In the genomic region with DNA sequence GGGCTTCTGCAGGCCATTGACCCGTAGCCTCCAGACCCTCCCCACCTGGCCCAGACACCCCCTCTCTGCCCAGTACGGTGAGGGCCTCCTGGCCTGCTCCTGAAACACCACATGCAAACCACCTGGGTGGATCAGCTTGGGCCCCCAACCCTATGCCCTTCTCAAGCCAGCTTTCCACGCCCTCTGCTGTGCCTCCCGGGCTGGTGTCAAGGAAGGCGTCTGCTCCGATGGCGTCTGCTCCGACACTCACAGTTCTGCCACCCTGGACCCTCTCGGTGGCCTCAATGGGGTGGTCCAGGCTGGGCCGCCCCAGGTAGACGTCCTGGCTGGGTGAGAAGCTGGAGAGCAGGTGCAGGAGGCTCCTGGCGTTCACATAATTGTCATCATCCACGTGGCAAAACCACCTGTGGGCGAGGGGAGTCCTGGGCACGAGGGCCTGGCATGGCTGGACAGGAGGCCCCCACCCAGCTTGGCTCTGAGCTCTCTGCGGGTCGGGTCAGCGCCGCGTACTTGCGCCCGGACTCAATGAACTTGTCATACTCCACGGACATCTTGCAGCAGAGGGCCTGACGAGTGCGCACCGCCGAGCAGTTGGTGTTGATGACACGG, we compare ENCODE assay signal across 8 cellular contexts. TPM values are rescaled to one million over a fixed set of nuclear protein-coding genes. Genes with fewer than 3 reads are reported as not detected.
A peak's percentile ranks its signal among the peaks of the same experiment; 100 is the strongest.
DNase-seq lines count a peak whose midpoint lies in the region; ATAC-seq and TF ChIP-seq lines count a peak whose summit lies in the region.

No MANE protein-coding gene starts in this region.

- no peak for TF ChIP-seq RAD21 in neural cell (conservative IDR thresholded peaks at IDR 0.05)

- CTCF ChIA-PET in OCI-LY7 (lab: Charles Lee; ENCODE audit: unreplicated experiment), result no interaction called here

- no peak for TF ChIP-seq CTCF in OCI-LY7 (conservative IDR thresholded peaks at IDR 0.05; ENCODE audit: low read length)
- no peak for TF ChIP-seq CTCF in neural cell (IDR thresholded peaks at IDR 0.05; ENCODE audit: poor library complexity, severe bottlenecking)

- no peaks in the 10 kb centered on the region for H3K9me2 ChIP-seq in OCI-LY7 (ENCODE audit: insufficient read depth, low read length)
- no peaks in the 10 kb centered on the region for H3K9me2 ChIP-seq in neural cell (ENCODE audit: insufficient read depth, low read length)

- H2AFZ ChIP-seq in OCI-LY7 (ENCODE audit: low read length) (no peak overlapping the region), neural cell (ENCODE audit: low read depth, low read length) (no peak overlapping the region)

- peaks cover 62% of the 10 kb centered on the region for H3K36me3 ChIP-seq in BLaER1
- H3K36me3 ChIP-seq in OCI-LY7 (ENCODE audit: insufficient read depth, low read length), result peaks cover 21% of the 10 kb centered on the region; the same call in 1 of the 2 replicates
- peaks cover 3% of the 10 kb centered on the region for H3K36me3 ChIP-seq in endocrine pancreas (ENCODE audit: control insufficient read depth, insufficient read depth, low read length)
- no peaks in the 10 kb centered on the region for H3K36me3 ChIP-seq in neural cell (ENCODE audit: insufficient read depth, low read length)

- H3K4me1 ChIP-seq in BLaER1, result peaks cover 42% of the 10 kb centered on the region
- H3K4me1 ChIP-seq in OCI-LY7 (ENCODE audit: insufficient read depth, low read length, poor library complexity, severe bottlenecking), result peaks cover 21% of the 10 kb centered on the region
- no peaks in the 10 kb centered on the region for H3K4me1 ChIP-seq in endocrine pancreas (ENCODE audit: control insufficient read depth, insufficient read depth, low read length)

- intact Hi-C loops in OCI-LY7 (cut with micrococcal nuclease; ENCODE audit: unreplicated experiment), result no loop called here

- H3K4me2 ChIP-seq in BLaER1 (peak overlapping the region; percentile 98), OCI-LY7 (ENCODE audit: low read length) (peak overlapping the region; percentile 89), neural cell (ENCODE audit: low read length) (no peak overlapping the region)

- H3K4me3 ChIP-seq in BLaER1 (peak overlapping the region; percentile 98), OCI-LY7 (ENCODE audit: low read depth, low read length, poor library complexity, severe bottlenecking) (peak overlapping the region; percentile 75), endocrine pancreas (ENCODE audit: control insufficient read depth, insufficient read depth, low read length) (no peak overlapping the region), neural cell (ENCODE audit: low read length) (peak overlapping the region; percentile 84)

- H3K79me2 ChIP-seq in OCI-LY7 (ENCODE audit: insufficient read depth, low read depth, low read length) (peaks cover 8% of the 10 kb centered on the region; the same call in 1 of the 2 replicates), neural cell (replicated peaks; ENCODE audit: insufficient read depth, low read length) (peaks cover 10% of the 10 kb centered on the region)

- DNase-seq in OCI-LY7 (ENCODE audit: low spot score) (no peak), cerebellar nuclear complex (lab: John Stamatoyannopoulos, UW) (no peak)
- no peak for DNase-seq in stimulated activated CD4-positive, alpha-beta T cell treated with anti-CD3 and anti-CD28 coated beads, Interleukin-15, amount 100 ng/mL, for 24 hours

- H3K27me3 ChIP-seq in BLaER1 (no peaks in the 10 kb centered on the region), endocrine pancreas (ENCODE audit: control insufficient read depth, insufficient read depth, low read length) (no peaks in the 10 kb centered on the region), neural cell (ENCODE audit: insufficient read depth, low read depth, low read length) (no peaks in the 10 kb centered on the region)

- H3F3A ChIP-seq in neural cell (ENCODE audit: insufficient read depth, low read length, poor library complexity, severe bottlenecking), result no peaks in the 10 kb centered on the region

- no peak for ATAC-seq in GM18517 (IDR thresholded peaks at IDR 0.05; ENCODE audit: unreplicated experiment)
- ATAC-seq in GM19023 (IDR thresholded peaks at IDR 0.05; ENCODE audit: unreplicated experiment), result no peak

- BruUV-seq in OCI-LY7 (replicated peaks; lab: Mats Ljungman, UMichigan), result TSS peak; percentile 46

- H3K9ac ChIP-seq in BLaER1, result peak overlapping the region; percentile 88
- H3K9ac ChIP-seq in endocrine pancreas (ENCODE audit: control insufficient read depth, insufficient read depth, low read length), result peak overlapping the region; percentile 60
- peak overlapping the region; percentile 75 for H3K9ac ChIP-seq in neural cell (ENCODE audit: low read length)

- H3K9me3 ChIP-seq in BLaER1, result no peaks in the 10 kb centered on the region
- no peaks in the 10 kb centered on the region for H3K9me3 ChIP-seq in OCI-LY7 (ENCODE audit: low read length)
- H3K9me3 ChIP-seq in endocrine pancreas (ENCODE audit: control insufficient read depth, low read length), result no peaks in the 10 kb centered on the region
- H3K9me3 ChIP-seq in neural cell (ENCODE audit: low read length), result no peaks in the 10 kb centered on the region

- H4K20me1 ChIP-seq in BLaER1 (peaks cover 35% of the 10 kb centered on the region), OCI-LY7 (ENCODE audit: insufficient read depth, low read length) (no peaks in the 10 kb centered on the region), neural cell (ENCODE audit: insufficient read depth) (no peaks in the 10 kb centered on the region)

- H3K27ac ChIP-seq in BLaER1, result no peak overlapping the region
- no peak overlapping the region for H3K27ac ChIP-seq in OCI-LY7 (ENCODE audit: low read depth, low read length, poor library complexity, severe bottlenecking)
- H3K27ac ChIP-seq in neural cell (ENCODE audit: low read length), result no peak overlapping the region

- TF ChIP-seq EP300 in neural cell (conservative IDR thresholded peaks at IDR 0.05; ENCODE audit: poor library complexity, severe bottlenecking), result no peak

- POLR2A ChIA-PET in OCI-LY7 (lab: Charles Lee), result interaction anchor here (1.0 kb wide), 1 partner anchor 12 kb away, joined by 3 read pairs; a partner anchor contains a TSS

TF ChIP-seq in neural cell, 6 proteins besides CTCF, POLR2A, EP300 and RAD21:
- no peak for TF ChIP-seq MXI1 (conservative IDR thresholded peaks at IDR 0.05; ENCODE audit: poor library complexity, severe bottlenecking)

RNA-seq across cellular contexts. Expression of a gene that starts 1.4 kb away (rescaled TPM):
- total RNA-seq in OCI-LY7 (2014; rRNA removed; shearing (Covaris generic)), result 50.5 and 59.4 TPM in 2 replicates
- total RNA-seq in OCI-LY7 (2022), result 41.3 and 47.3 TPM in 2 replicates
- 176 and 200 TPM in 2 replicates for polyA plus RNA-seq in neural cell
- 20.8 and 27.0 TPM in 2 replicates for polyA minus RNA-seq in neural cell

RNA-seq across cellular contexts. Expression of a gene that starts 1.4 kb away (rescaled TPM):
- 137 and 169 TPM in 2 replicates for total RNA-seq in OCI-LY7 (2014; rRNA removed; shearing (Covaris generic))
- 123 and 133 TPM in 2 replicates for total RNA-seq in OCI-LY7 (2022)
- polyA plus RNA-seq in neural cell, result 170 and 215 TPM in 2 replicates
- polyA minus RNA-seq in neural cell, result 106 and 121 TPM in 2 replicates

RNA-seq across cellular contexts. Expression of a gene that starts 12.8 kb away (rescaled TPM):
- 138 and 147 TPM in 2 replicates for total RNA-seq in OCI-LY7 (2014; rRNA removed; shearing (Covaris generic))
- 132 and 138 TPM in 2 replicates for total RNA-seq in OCI-LY7 (2022)
- 129 and 148 TPM in 2 replicates for polyA plus RNA-seq in neural cell
- 35.3 and 35.5 TPM in 2 replicates for polyA minus RNA-seq in neural cell

RNA-seq across cellular contexts. Expression of a gene that starts 15.3 kb away (rescaled TPM):
- 374 and 388 TPM in 2 replicates for total RNA-seq in OCI-LY7 (2014; rRNA removed; shearing (Covaris generic))
- 300 and 320 TPM in 2 replicates for total RNA-seq in OCI-LY7 (2022)
- polyA plus RNA-seq in neural cell, result 100 and 115 TPM in 2 replicates
- 28.4 and 33.1 TPM in 2 replicates for polyA minus RNA-seq in neural cell

RNA-seq across cellular contexts. Expression of a gene that starts 18.8 kb away (rescaled TPM):
- total RNA-seq in OCI-LY7 (2014; rRNA removed; shearing (Covaris generic)), result 15.7 and 24.4 TPM in 2 replicates
- 15.1 and 16.4 TPM in 2 replicates for total RNA-seq in OCI-LY7 (2022)
- polyA plus RNA-seq in neural cell, result 198 and 211 TPM in 2 replicates
- polyA minus RNA-seq in neural cell, result 52.8 and 57.3 TPM in 2 replicates
